27 cellular contexts compared by ENCODE assay signal in the genomic region with DNA sequence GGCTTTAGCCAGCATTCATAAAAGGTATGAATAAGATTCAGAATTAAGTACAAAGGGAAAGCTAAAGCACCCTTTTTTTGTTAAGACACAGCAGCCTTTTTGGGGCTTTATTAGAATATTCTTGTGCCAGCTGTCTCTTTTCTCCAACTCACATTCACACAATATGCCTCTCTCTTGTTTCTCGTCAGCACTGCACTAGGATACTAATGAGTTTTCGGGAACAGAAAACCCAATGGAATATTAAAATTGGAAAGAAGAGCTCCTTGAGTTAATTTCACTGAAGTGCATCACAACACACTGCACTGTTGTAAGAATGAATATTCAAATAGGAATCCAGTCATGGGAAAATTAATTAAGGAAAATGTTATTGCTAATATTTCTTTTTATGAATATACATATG.
"Had no signal": no experiment of that assay in that cellular context is flagged by ENCODE, and none has a peak within 500 bp of the region (broad histone marks: within the 10 kb centered on the region; RNA-seq: fewer than 3 reads in every experiment).

No MANE protein-coding gene starts in this region.

- H3K27ac ChIP-seq: left lung, neural progenitor cell, neutrophil, parathyroid adenoma, skin epidermis, stomach, suprapubic skin, thoracic aorta, tibial artery, upper lobe of right lung had no signal

- H3K4me1 ChIP-seq: left lung, neural progenitor cell, parathyroid adenoma, stomach, suprapubic skin, tibial artery, upper lobe of right lung had no signal

- H3K9me3 ChIP-seq: left lung, neutrophil, suprapubic skin, thoracic aorta, tibial artery, upper lobe of right lung had no signal

- H3K4me3 ChIP-seq: left lung, lung, neural progenitor cell, skin epidermis, stomach, suprapubic skin, thoracic aorta, tibial artery, upper lobe of right lung had no signal

- DNase-seq: kidney; left colon; left lung; naive B cell; natural killer cell; nephron progenitor cell; occipital lobe; retina; right cardiac atrium; stimulated activated CD4-positive, alpha-beta T cell treated with anti-CD3 and anti-CD28 coated beads, Interleukin-12 subunit alpha, Interleukin-12 subunit beta, amount 100 ng/mL, for 4 hours; stimulated activated CD4-positive, alpha-beta T cell treated with anti-CD3 and anti-CD28 coated beads, Interleukin-15, amount 100 ng/mL, for 24 hours; stimulated activated CD4-positive, alpha-beta T cell treated with anti-CD3 and anti-CD28 coated beads, Interleukin-2, amount 100 ng/mL, for 24 hours; stimulated activated CD4-positive, alpha-beta T cell treated with anti-CD3 and anti-CD28 coated beads, Interleukin-4, amount 100 ng/mL, for 1 hour; stimulated activated naive B cell treated with anti-CD40 and anti-IgM and Interleukin-4, amounts not matched to agents 10 μg/mL and 1 μg/mL and 100 μg/mL, for 72 hours; stimulated activated naive CD8-positive, alpha-beta T cell treated with anti-CD3 and anti-CD28 coated beads, Interleukin-15, Interleukin-2, amounts not matched to agents 100 U/mL and 50 U/mL, for 24 hours; stomach; tibial artery; trophoblast cell; upper lobe of right lung had no signal

- H3K27me3 ChIP-seq: left lung, neural progenitor cell, neutrophil, stomach, suprapubic skin, tibial artery, upper lobe of right lung had no signal

- H3K36me3 ChIP-seq: left lung, neural progenitor cell, neutrophil, stomach, suprapubic skin, thoracic aorta, tibial artery, upper lobe of right lung had no signal

- ATAC-seq: left colon; left lung; natural killer cell; right cardiac atrium; sciatic nerve; stimulated activated naive B cell treated with anti-CD40 and anti-IgM and Interleukin-4, amounts not matched to agents 10 μg/mL and 1 μg/mL and 100 μg/mL, for 72 hours; stimulated activated naive CD8-positive, alpha-beta T cell treated with anti-CD3 and anti-CD28 coated beads, Interleukin-15, Interleukin-2, amounts not matched to agents 100 U/mL and 50 U/mL, for 24 hours; upper lobe of right lung had no signal
